Comparison of ENCODE assay signal across 24 cellular contexts in genomic region chr6:170238741-170239565, GRCh38. TPM values are rescaled to one million over a fixed set of nuclear protein-coding genes. Genes with fewer than 3 reads are reported as not detected.
"Had no signal": no experiment of that assay in that cellular context is flagged by ENCODE, and none has a peak within 500 bp of the region (broad histone marks: within the 10 kb centered on the region; RNA-seq: fewer than 3 reads in every experiment).

No MANE protein-coding gene starts in this region.

- H3K27ac Mint-ChIP-seq: activated CD4-positive, alpha-beta T cell treated with anti-CD3 and anti-CD28 coated beads, Interleukin-2, amount 10 ng/mL, durations not matched to agents 7 days and 5 days; activated CD8-positive, alpha-beta memory T cell treated with anti-CD3 and anti-CD28 coated beads, Interleukin-2, amount 10 ng/mL, durations not matched to agents 7 days and 5 days; activated CD8-positive, alpha-beta T cell treated with anti-CD3 and anti-CD28 coated beads for 36 hours; activated naive CD4-positive, alpha-beta T cell treated with anti-CD3 and anti-CD28 coated beads, Interleukin-2, amount 10 ng/mL, durations not matched to agents 7 days and 5 days; dendritic cell treated with granulocyte-macrophage colony-stimulating factor and Interleukin-4, amounts not matched to agents 40 ng/mL and 50 ng/mL, for 4 days; nephron; progenitor cell of endocrine pancreas; stimulated activated naive CD8-positive, alpha-beta T cell treated with anti-CD3 and anti-CD28 coated beads, Interleukin-15, Interleukin-2, amounts not matched to agents 100 ng/mL and 50 ng/mL, for 24 hours had no signal

- H3K36me3 Mint-ChIP-seq: activated CD8-positive, alpha-beta memory T cell treated with anti-CD3 and anti-CD28 coated beads, Interleukin-2, amount 10 ng/mL, durations not matched to agents 7 days and 5 days; activated naive CD4-positive, alpha-beta T cell treated with anti-CD3 and anti-CD28 coated beads, Interleukin-2, amount 10 ng/mL, durations not matched to agents 7 days and 5 days had no signal

- H3K4me1 ChIP-seq: transverse colon had no signal

- H3K36me3 ChIP-seq: cardiac muscle cell, heart left ventricle, transverse colon had no signal

- ATAC-seq: activated CD4-positive, CD25-positive, alpha-beta regulatory T cell treated with anti-CD3 and anti-CD28 coated beads, Interleukin-2, amount 50 U/mL, for 24 hours; activated CD8-positive, alpha-beta memory T cell treated with anti-CD3 and anti-CD28 coated beads, Interleukin-2, amount 10 ng/mL, durations not matched to agents 7 days and 5 days; activated CD8-positive, alpha-beta T cell treated with anti-CD3 and anti-CD28 coated beads for 36 hours; heart left ventricle had no signal

- H3K27ac ChIP-seq: cardiac muscle cell, heart left ventricle, transverse colon, VCaP had no signal

- DNase-seq: activated CD4-positive, alpha-beta T cell treated with anti-CD3 and anti-CD28 coated beads, Interleukin-2, amount 10 ng/mL, durations not matched to agents 7 days and 5 days; activated CD8-positive, alpha-beta memory T cell treated with anti-CD3 and anti-CD28 coated beads, Interleukin-2, amount 10 ng/mL, durations not matched to agents 7 days and 5 days; activated CD8-positive, alpha-beta T cell treated with anti-CD3 and anti-CD28 coated beads for 36 hours; activated effector memory CD4-positive, alpha-beta T cell treated with anti-CD3 and anti-CD28 coated beads, Interleukin-2, amount 50 U/mL, for 16 hours; activated naive CD4-positive, alpha-beta T cell treated with anti-CD3 and anti-CD28 coated beads, Interleukin-2, amount 10 ng/mL, durations not matched to agents 7 days and 5 days; activated T-cell treated with anti-CD3 and anti-CD28 coated beads for 4 hours; amygdala; effector CD4-positive, alpha-beta T cell; islet precursor cell; occipital lobe; retina; stimulated activated CD4-positive, alpha-beta T cell treated with anti-CD3 and anti-CD28 coated beads, Interleukin-1b, Interleukin-23, amount 100 ng/mL, for 48 hours; substantia nigra; SW 1271; transverse colon had no signal

- H3K4me1 Mint-ChIP-seq: activated CD4-positive, alpha-beta T cell treated with anti-CD3 and anti-CD28 coated beads, Interleukin-2, amount 10 ng/mL, durations not matched to agents 7 days and 5 days; activated CD8-positive, alpha-beta memory T cell treated with anti-CD3 and anti-CD28 coated beads, Interleukin-2, amount 10 ng/mL, durations not matched to agents 7 days and 5 days; activated naive CD4-positive, alpha-beta T cell treated with anti-CD3 and anti-CD28 coated beads, Interleukin-2, amount 10 ng/mL, durations not matched to agents 7 days and 5 days had no signal

- H3K9me3 Mint-ChIP-seq: activated CD4-positive, alpha-beta T cell treated with anti-CD3 and anti-CD28 coated beads, Interleukin-2, amount 10 ng/mL, durations not matched to agents 7 days and 5 days; activated CD8-positive, alpha-beta T cell treated with anti-CD3 and anti-CD28 coated beads for 36 hours; activated naive CD4-positive, alpha-beta T cell treated with anti-CD3 and anti-CD28 coated beads, Interleukin-2, amount 10 ng/mL, durations not matched to agents 7 days and 5 days; dendritic cell treated with granulocyte-macrophage colony-stimulating factor and Interleukin-4, amounts not matched to agents 40 ng/mL and 50 ng/mL, for 4 days; nephron; stimulated activated naive CD8-positive, alpha-beta T cell treated with anti-CD3 and anti-CD28 coated beads, Interleukin-15, Interleukin-2, amounts not matched to agents 100 ng/mL and 50 ng/mL, for 24 hours had no signal

- H3K27me3 Mint-ChIP-seq: activated CD8-positive, alpha-beta memory T cell treated with anti-CD3 and anti-CD28 coated beads, Interleukin-2, amount 10 ng/mL, durations not matched to agents 7 days and 5 days; activated CD8-positive, alpha-beta T cell treated with anti-CD3 and anti-CD28 coated beads for 36 hours; progenitor cell of endocrine pancreas; stimulated activated naive CD8-positive, alpha-beta T cell treated with anti-CD3 and anti-CD28 coated beads, Interleukin-15, Interleukin-2, amounts not matched to agents 100 ng/mL and 50 ng/mL, for 24 hours had no signal

- H3K4me3 ChIP-seq: cardiac muscle cell, heart left ventricle, transverse colon had no signal

- H3K4me3 Mint-ChIP-seq: activated CD4-positive, alpha-beta T cell treated with anti-CD3 and anti-CD28 coated beads, Interleukin-2, amount 10 ng/mL, durations not matched to agents 7 days and 5 days; activated CD8-positive, alpha-beta memory T cell treated with anti-CD3 and anti-CD28 coated beads, Interleukin-2, amount 10 ng/mL, durations not matched to agents 7 days and 5 days; activated CD8-positive, alpha-beta T cell treated with anti-CD3 and anti-CD28 coated beads for 36 hours; activated naive CD4-positive, alpha-beta T cell treated with anti-CD3 and anti-CD28 coated beads, Interleukin-2, amount 10 ng/mL, durations not matched to agents 7 days and 5 days; dendritic cell treated with granulocyte-macrophage colony-stimulating factor and Interleukin-4, amounts not matched to agents 40 ng/mL and 50 ng/mL, for 4 days; nephron; stimulated activated naive CD8-positive, alpha-beta T cell treated with anti-CD3 and anti-CD28 coated beads, Interleukin-15, Interleukin-2, amounts not matched to agents 100 ng/mL and 50 ng/mL, for 24 hours had no signal

- H3K9me3 ChIP-seq: heart left ventricle, transverse colon had no signal

- H3K27me3 ChIP-seq: cardiac muscle cell, transverse colon had no signal

RNA-seq across cellular contexts. Expression of gene DLL1, which starts 51.9 kb away (rescaled TPM):
- total RNA-seq: T-helper 2 cell treated with Interferon-gamma antibody and Interleukin-4, amounts not matched to agents 100 ng/mL and 5 ng/mL, for 36 hours had no signal
